18 cellular contexts compared by ENCODE assay signal in the genomic region with DNA sequence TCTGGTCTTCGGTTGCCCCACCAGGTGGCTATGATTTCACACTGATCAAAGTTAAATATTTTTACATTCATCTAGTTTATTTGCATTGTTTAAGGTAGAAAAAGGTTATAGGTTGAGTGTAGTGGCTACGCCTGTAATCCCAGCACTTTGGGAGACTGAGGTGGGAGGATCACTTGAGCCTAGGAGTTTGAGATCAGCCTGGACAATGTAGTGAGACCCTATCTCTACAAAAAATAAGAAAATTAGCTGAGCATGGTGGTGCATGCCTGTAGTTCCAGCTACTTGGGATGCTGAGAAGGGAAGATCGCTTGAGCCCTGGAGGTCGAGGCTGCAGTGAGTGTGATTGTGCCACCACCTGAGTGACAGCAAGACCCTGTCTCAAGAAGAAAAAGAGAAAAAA.
"Had no signal": no experiment of that assay in that cellular context is flagged by ENCODE, and none has a peak within 500 bp of the region (broad histone marks: within the 10 kb centered on the region; RNA-seq: fewer than 3 reads in every experiment).

No MANE protein-coding gene starts in this region.

- FAIRE-seq: bronchial epithelial cell, TTC549 had no signal

- H3K36me3 ChIP-seq: lower lobe of right lung had no signal

- H3K27me3 ChIP-seq: esophagus squamous epithelium had no signal

- H3K4me3 Mint-ChIP-seq: immature natural killer cell; mesothelial cell of epicardium; T-helper 1 cell treated with Interleukin-12 subunit alpha and Interleukin-12 subunit beta and Interleukin-4 antibody, amounts not matched to agents 30 μg/mL and 1 μg/mL, for 36 hours had no signal

- H3K9me3 ChIP-seq: esophagus squamous epithelium, lower lobe of right lung, SK-N-SH had no signal

- H3K27ac ChIP-seq: lower lobe of right lung, skin epidermis had no signal

- H3K4me2 ChIP-seq: SK-N-SH had no signal

- H3K9me3 Mint-ChIP-seq: activated naive CD4-positive, alpha-beta T cell treated with anti-CD3 and anti-CD28 coated beads, Interleukin-2, amount 50 U/mL, for 72 hours; activated T-helper 2 cell treated with anti-CD3 and anti-CD28 coated beads, Interferon-gamma antibody, Interleukin-2, Interleukin-4, amounts not matched to agents 10 μg/mL and 5 μg/mL and 100 μg/mL, durations not matched to agents 14 hours and 24 hours and 36 hours; immature natural killer cell; mesothelial cell of epicardium; T-helper 1 cell treated with Interleukin-12 subunit alpha and Interleukin-12 subunit beta and Interleukin-4 antibody, amounts not matched to agents 30 μg/mL and 1 μg/mL, for 36 hours had no signal

- H3K36me3 Mint-ChIP-seq: mesothelial cell of epicardium had no signal

- DNase-seq: activated CD4-positive, alpha-beta T cell treated with anti-CD3 and anti-CD28 coated beads, Interleukin-2, amount 50 U/mL, for 4 hours; anterior cingulate cortex; esophagus squamous epithelium; foreskin fibroblast; glutamatergic neuron; immature natural killer cell; left cardiac atrium; lower lobe of right lung; retina; SK-N-SH; trophoblast cell had no signal

- H3K4me3 ChIP-seq: esophagus squamous epithelium, lower lobe of right lung, skin epidermis had no signal

- H3K9ac ChIP-seq: SK-N-SH had no signal

- ATAC-seq: activated naive CD4-positive, alpha-beta T cell treated with anti-CD3 and anti-CD28 coated beads, Interleukin-2, amount 50 U/mL, for 72 hours; left cardiac atrium; lower lobe of right lung had no signal

- H3K27ac Mint-ChIP-seq: activated T-helper 2 cell treated with anti-CD3 and anti-CD28 coated beads, Interferon-gamma antibody, Interleukin-2, Interleukin-4, amounts not matched to agents 10 μg/mL and 5 μg/mL and 100 μg/mL, durations not matched to agents 14 hours and 24 hours and 36 hours; mesothelial cell of epicardium; T-helper 1 cell treated with Interleukin-12 subunit alpha and Interleukin-12 subunit beta and Interleukin-4 antibody, amounts not matched to agents 30 μg/mL and 1 μg/mL, for 36 hours had no signal

- H3K9me2 ChIP-seq: SK-N-SH had no signal
